Comparison of ENCODE assay signal across 21 cellular contexts in genomic region chr13:111906816-111907215, GRCh38.
DNase-seq lines count a peak whose midpoint lies in the region; ATAC-seq and TF ChIP-seq lines count a peak whose summit lies in the region.
"Had no signal": no experiment of that assay in that cellular context is flagged by ENCODE, and none has a peak within 500 bp of the region (broad histone marks: within the 10 kb centered on the region; RNA-seq: fewer than 3 reads in every experiment).

No MANE protein-coding gene starts in this region.

- H3K27ac Mint-ChIP-seq in activated CD8-positive, alpha-beta memory T cell treated with anti-CD3 and anti-CD28 coated beads, Interleukin-2, amount 10 ng/mL, durations not matched to agents 7 days and 5 days = no peak overlapping the region
- H3K27ac Mint-ChIP-seq in neural crest cell (ENCODE audit: unreplicated experiment) = peak overlapping the region; percentile 83
- H3K27ac Mint-ChIP-seq in type B pancreatic cell = no peak overlapping the region
- H3K27ac Mint-ChIP-seq: CD4-positive, alpha-beta T cell had no signal

- peak; percentile 18 for DNase-seq in activated CD8-positive, alpha-beta memory T cell treated with anti-CD3 and anti-CD28 coated beads, Interleukin-2, amount 10 ng/mL, durations not matched to agents 7 days and 5 days
- no peak for DNase-seq in activated CD8-positive, alpha-beta memory T cell treated with anti-CD3 and anti-CD28 coated beads, Interleukin-2, amount 50 U/mL, for 48 hours
- DNase-seq in ecto neural progenitor cell (ENCODE audit: low spot score) (peak; percentile 14), neural crest cell (ENCODE audit: low read depth, low spot score) (no peak), type B pancreatic cell (ENCODE audit: extremely low spot score, unreplicated experiment) (peak; percentile 45), RKO (ENCODE audit: low spot score) (no peak), NCI-H2029 (lab: John Stamatoyannopoulos, UW) (no peak), NCI-H446 (lab: John Stamatoyannopoulos, UW) (no peak)
- DNase-seq: ACHN; CD4-positive, alpha-beta T cell; COR-L47; DMS79; KBM-7; MM.1S; NCI-H1048; NCI-H1417 treated with DMSO at 0.1 percent for 48 hours; NCI-H187; NCI-H510A treated with DMSO at 0.1 percent for 48 hours; NCI-H774; NK-92 treated with Interleukin-12 subunit alpha and Interleukin-12 subunit beta, amount 100 ng/mL, for 24 hours; SJCRH30 had no signal

- no peaks in the 10 kb centered on the region for H3K9me3 Mint-ChIP-seq in activated CD8-positive, alpha-beta memory T cell treated with anti-CD3 and anti-CD28 coated beads, Interleukin-2, amount 10 ng/mL, durations not matched to agents 7 days and 5 days (ENCODE audit: low read depth)
- H3K9me3 Mint-ChIP-seq in neural crest cell = peaks cover 2% of the 10 kb centered on the region
- H3K9me3 Mint-ChIP-seq in type B pancreatic cell = no peaks in the 10 kb centered on the region
- H3K9me3 Mint-ChIP-seq: CD4-positive, alpha-beta T cell had no signal

- no peaks in the 10 kb centered on the region for H3K36me3 Mint-ChIP-seq in activated CD8-positive, alpha-beta memory T cell treated with anti-CD3 and anti-CD28 coated beads, Interleukin-2, amount 10 ng/mL, durations not matched to agents 7 days and 5 days
- no peaks in the 10 kb centered on the region for H3K36me3 Mint-ChIP-seq in neural crest cell (ENCODE audit: low read depth)
- no peaks in the 10 kb centered on the region for H3K36me3 Mint-ChIP-seq in type B pancreatic cell

- no peak overlapping the region for H3K4me3 Mint-ChIP-seq in activated CD8-positive, alpha-beta memory T cell treated with anti-CD3 and anti-CD28 coated beads, Interleukin-2, amount 10 ng/mL, durations not matched to agents 7 days and 5 days
- H3K4me3 Mint-ChIP-seq in neural crest cell (no peak overlapping the region), type B pancreatic cell (no peak overlapping the region)
- H3K4me3 Mint-ChIP-seq: CD4-positive, alpha-beta T cell had no signal

- no peak for ATAC-seq in activated CD8-positive, alpha-beta memory T cell treated with anti-CD3 and anti-CD28 coated beads, Interleukin-2, amount 10 ng/mL, durations not matched to agents 7 days and 5 days

- TF ChIP-seq CTCF in neural crest cell (conservative IDR thresholded peaks at IDR 0.05) (no peak), type B pancreatic cell (conservative IDR thresholded peaks at IDR 0.05) (no peak)

- H3K27me3 Mint-ChIP-seq in activated CD8-positive, alpha-beta memory T cell treated with anti-CD3 and anti-CD28 coated beads, Interleukin-2, amount 10 ng/mL, durations not matched to agents 7 days and 5 days = no peaks in the 10 kb centered on the region
- H3K27me3 Mint-ChIP-seq in neural crest cell (ENCODE audit: low read depth) (no peaks in the 10 kb centered on the region), type B pancreatic cell (peaks cover 24% of the 10 kb centered on the region)
- H3K27me3 Mint-ChIP-seq: CD4-positive, alpha-beta T cell had no signal

- no peaks in the 10 kb centered on the region for H3K4me1 Mint-ChIP-seq in activated CD8-positive, alpha-beta memory T cell treated with anti-CD3 and anti-CD28 coated beads, Interleukin-2, amount 10 ng/mL, durations not matched to agents 7 days and 5 days
- peaks cover 5% of the 10 kb centered on the region for H3K4me1 Mint-ChIP-seq in neural crest cell
- H3K4me1 Mint-ChIP-seq in type B pancreatic cell (ENCODE audit: unreplicated experiment) = no peaks in the 10 kb centered on the region

- CTCF ChIA-PET in activated CD8-positive, alpha-beta memory T cell treated with anti-CD3 and anti-CD28 coated beads, Interleukin-2, amount 10 ng/mL, durations not matched to agents 7 days and 5 days (lab: Charles Lee) = no interaction called here

Comparison
In these comparisons a context has a peak if more than half of its experiments do, and no peak if none do; other contexts are left out.
1. DNase-seq: peak in activated CD8-positive, alpha-beta memory T cell treated with anti-CD3 and anti-CD28 coated beads, Interleukin-2, amount 10 ng/mL, durations not matched to agents 7 days and 5 days (single experiment), ecto neural progenitor cell (single experiment) and type B pancreatic cell (single experiment); none in activated CD8-positive, alpha-beta memory T cell treated with anti-CD3 and anti-CD28 coated beads, Interleukin-2, amount 50 U/mL, for 48 hours (single experiment), neural crest cell (single experiment), RKO (single experiment), NCI-H2029 (single experiment) and NCI-H446 (0 of 2).